In the genomic region with DNA sequence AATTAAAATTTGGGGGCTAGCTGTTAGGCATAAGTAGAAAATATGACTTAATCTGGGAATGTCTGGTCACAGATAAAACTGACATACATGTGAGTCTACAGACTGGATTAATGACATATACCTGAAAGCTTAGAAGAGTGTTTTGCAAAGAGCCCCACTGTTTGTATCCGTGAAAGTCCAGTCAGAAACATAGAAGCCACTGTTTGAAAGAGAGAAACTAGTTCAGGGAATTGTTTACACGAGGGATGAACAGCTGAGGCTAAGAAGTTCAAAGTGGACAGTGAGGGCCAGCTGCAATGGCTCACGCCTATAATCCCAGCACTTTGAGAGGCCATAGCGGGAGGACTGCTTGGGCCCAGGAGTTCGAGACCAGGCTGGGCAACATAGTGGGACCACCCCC, we compare ENCODE assay signal across 1 cellular context.
TF ChIP-seq lines count a peak whose summit lies in the region.

No MANE protein-coding gene starts in this region.

TF ChIP-seq in HepG2, 621 proteins besides CTCF, POLR2A, EP300 and RAD21 (continued from another document):
- TF ChIP-seq, protein P1, sequence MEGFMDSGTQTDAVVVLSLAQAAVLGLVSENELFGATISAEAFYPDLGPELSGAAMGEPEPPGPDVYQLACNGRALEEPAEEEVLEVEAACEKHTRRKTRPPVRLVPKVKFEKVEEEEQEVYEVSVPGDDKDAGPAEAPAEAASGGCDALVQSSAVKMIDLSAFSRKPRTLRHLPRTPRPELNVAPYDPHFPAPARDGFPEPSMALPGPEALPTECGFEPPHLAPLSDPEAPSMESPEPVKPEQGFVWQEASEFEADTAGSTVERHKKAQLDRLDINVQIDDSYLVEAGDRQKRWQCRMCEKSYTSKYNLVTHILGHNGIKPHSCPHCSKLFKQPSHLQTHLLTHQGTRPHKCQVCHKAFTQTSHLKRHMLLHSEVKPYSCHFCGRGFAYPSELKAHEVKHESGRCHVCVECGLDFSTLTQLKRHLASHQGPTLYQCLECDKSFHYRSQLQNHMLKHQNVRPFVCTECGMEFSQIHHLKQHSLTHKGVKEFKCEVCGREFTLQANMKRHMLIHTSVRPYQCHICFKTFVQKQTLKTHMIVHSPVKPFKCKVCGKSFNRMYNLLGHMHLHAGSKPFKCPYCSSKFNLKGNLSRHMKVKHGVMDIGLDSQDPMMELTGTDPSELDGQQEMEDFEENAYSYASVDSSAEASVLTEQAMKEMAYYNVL (CRISPR knock-in tag; IDR thresholded peaks at IDR 0.05; ENCODE audit: borderline replicate concordance), result no peak
- TF ChIP-seq, protein P2, sequence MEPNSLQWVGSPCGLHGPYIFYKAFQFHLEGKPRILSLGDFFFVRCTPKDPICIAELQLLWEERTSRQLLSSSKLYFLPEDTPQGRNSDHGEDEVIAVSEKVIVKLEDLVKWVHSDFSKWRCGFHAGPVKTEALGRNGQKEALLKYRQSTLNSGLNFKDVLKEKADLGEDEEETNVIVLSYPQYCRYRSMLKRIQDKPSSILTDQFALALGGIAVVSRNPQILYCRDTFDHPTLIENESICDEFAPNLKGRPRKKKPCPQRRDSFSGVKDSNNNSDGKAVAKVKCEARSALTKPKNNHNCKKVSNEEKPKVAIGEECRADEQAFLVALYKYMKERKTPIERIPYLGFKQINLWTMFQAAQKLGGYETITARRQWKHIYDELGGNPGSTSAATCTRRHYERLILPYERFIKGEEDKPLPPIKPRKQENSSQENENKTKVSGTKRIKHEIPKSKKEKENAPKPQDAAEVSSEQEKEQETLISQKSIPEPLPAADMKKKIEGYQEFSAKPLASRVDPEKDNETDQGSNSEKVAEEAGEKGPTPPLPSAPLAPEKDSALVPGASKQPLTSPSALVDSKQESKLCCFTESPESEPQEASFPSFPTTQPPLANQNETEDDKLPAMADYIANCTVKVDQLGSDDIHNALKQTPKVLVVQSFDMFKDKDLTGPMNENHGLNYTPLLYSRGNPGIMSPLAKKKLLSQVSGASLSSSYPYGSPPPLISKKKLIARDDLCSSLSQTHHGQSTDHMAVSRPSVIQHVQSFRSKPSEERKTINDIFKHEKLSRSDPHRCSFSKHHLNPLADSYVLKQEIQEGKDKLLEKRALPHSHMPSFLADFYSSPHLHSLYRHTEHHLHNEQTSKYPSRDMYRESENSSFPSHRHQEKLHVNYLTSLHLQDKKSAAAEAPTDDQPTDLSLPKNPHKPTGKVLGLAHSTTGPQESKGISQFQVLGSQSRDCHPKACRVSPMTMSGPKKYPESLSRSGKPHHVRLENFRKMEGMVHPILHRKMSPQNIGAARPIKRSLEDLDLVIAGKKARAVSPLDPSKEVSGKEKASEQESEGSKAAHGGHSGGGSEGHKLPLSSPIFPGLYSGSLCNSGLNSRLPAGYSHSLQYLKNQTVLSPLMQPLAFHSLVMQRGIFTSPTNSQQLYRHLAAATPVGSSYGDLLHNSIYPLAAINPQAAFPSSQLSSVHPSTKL (CRISPR knock-in tag; IDR thresholded peaks at IDR 0.05), result peak; percentile 64
- TF ChIP-seq IRF2 (CRISPR knock-in tag; IDR thresholded peaks at IDR 0.05) (0 out of 2 replicates have a peak, but pooled peaks have one; percentile 32), CAMTA2 (CRISPR knock-in tag; IDR thresholded peaks at IDR 0.05; ENCODE audit: borderline replicate concordance) (no peak), ZNF652 (CRISPR knock-in tag; IDR thresholded peaks at IDR 0.05; ENCODE audit: borderline replicate concordance, low read depth) (no peak), HMG20A (CRISPR knock-in tag; IDR thresholded peaks at IDR 0.05; ENCODE audit: borderline replicate concordance) (peak; percentile 60; the same call in 1 of the 2 replicates), RFXAP (CRISPR knock-in tag; IDR thresholded peaks at IDR 0.05; ENCODE audit: borderline replicate concordance) (no peak), ZNF510 (CRISPR knock-in tag; IDR thresholded peaks at IDR 0.05; ENCODE audit: low read depth) (no peak), ZNF253 (CRISPR knock-in tag; IDR thresholded peaks at IDR 0.05; ENCODE audit: borderline replicate concordance) (no peak), ZFAT (CRISPR knock-in tag; conservative IDR thresholded peaks at IDR 0.05) (no peak), ZNF619 (CRISPR knock-in tag; IDR thresholded peaks at IDR 0.05) (no peak), ZNF724P (CRISPR knock-in tag; IDR thresholded peaks at IDR 0.05; ENCODE audit: borderline replicate concordance) (no peak), HOXD1 (CRISPR knock-in tag; IDR thresholded peaks at IDR 0.05) (no peak)
- TF ChIP-seq, protein P3, sequence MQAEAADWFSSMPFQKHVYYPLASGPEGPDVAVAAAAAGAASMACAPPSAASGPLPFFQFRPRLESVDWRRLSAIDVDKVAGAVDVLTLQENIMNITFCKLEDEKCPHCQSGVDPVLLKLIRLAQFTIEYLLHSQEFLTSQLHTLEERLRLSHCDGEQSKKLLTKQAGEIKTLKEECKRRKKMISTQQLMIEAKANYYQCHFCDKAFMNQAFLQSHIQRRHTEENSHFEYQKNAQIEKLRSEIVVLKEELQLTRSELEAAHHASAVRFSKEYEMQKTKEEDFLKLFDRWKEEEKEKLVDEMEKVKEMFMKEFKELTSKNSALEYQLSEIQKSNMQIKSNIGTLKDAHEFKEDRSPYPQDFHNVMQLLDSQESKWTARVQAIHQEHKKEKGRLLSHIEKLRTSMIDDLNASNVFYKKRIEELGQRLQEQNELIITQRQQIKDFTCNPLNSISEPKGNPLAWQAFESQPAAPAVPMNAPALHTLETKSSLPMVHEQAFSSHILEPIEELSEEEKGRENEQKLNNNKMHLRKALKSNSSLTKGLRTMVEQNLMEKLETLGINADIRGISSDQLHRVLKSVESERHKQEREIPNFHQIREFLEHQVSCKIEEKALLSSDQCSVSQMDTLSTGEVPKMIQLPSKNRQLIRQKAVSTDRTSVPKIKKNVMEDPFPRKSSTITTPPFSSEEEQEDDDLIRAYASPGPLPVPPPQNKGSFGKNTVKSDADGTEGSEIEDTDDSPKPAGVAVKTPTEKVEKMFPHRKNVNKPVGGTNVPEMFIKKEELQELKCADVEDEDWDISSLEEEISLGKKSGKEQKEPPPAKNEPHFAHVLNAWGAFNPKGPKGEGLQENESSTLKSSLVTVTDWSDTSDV (CRISPR knock-in tag; IDR thresholded peaks at IDR 0.05), result no peak
- TF ChIP-seq, protein P4, sequence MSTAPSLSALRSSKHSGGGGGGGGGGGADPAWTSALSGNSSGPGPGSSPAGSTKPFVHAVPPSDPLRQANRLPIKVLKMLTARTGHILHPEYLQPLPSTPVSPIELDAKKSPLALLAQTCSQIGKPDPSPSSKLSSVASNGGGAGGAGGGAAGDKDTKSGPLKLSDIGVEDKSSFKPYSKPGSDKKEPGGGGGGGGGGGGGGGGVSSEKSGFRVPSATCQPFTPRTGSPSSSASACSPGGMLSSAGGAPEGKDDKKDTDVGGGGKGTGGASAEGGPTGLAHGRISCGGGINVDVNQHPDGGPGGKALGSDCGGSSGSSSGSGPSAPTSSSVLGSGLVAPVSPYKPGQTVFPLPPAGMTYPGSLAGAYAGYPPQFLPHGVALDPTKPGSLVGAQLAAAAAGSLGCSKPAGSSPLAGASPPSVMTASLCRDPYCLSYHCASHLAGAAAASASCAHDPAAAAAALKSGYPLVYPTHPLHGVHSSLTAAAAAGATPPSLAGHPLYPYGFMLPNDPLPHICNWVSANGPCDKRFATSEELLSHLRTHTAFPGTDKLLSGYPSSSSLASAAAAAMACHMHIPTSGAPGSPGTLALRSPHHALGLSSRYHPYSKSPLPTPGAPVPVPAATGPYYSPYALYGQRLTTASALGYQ (CRISPR knock-in tag; IDR thresholded peaks at IDR 0.05), result no peak
- TF ChIP-seq, protein P5, sequence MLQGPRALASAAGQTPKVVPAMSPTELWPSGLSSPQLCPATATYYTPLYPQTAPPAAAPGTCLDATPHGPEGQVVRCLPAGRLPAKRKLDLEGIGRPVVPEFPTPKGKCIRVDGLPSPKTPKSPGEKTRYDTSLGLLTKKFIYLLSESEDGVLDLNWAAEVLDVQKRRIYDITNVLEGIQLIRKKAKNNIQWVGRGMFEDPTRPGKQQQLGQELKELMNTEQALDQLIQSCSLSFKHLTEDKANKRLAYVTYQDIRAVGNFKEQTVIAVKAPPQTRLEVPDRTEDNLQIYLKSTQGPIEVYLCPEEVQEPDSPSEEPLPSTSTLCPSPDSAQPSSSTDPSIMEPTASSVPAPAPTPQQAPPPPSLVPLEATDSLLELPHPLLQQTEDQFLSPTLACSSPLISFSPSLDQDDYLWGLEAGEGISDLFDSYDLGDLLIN (CRISPR knock-in tag; IDR thresholded peaks at IDR 0.05; ENCODE audit: borderline replicate concordance), result no peak
